In the genomic region with DNA sequence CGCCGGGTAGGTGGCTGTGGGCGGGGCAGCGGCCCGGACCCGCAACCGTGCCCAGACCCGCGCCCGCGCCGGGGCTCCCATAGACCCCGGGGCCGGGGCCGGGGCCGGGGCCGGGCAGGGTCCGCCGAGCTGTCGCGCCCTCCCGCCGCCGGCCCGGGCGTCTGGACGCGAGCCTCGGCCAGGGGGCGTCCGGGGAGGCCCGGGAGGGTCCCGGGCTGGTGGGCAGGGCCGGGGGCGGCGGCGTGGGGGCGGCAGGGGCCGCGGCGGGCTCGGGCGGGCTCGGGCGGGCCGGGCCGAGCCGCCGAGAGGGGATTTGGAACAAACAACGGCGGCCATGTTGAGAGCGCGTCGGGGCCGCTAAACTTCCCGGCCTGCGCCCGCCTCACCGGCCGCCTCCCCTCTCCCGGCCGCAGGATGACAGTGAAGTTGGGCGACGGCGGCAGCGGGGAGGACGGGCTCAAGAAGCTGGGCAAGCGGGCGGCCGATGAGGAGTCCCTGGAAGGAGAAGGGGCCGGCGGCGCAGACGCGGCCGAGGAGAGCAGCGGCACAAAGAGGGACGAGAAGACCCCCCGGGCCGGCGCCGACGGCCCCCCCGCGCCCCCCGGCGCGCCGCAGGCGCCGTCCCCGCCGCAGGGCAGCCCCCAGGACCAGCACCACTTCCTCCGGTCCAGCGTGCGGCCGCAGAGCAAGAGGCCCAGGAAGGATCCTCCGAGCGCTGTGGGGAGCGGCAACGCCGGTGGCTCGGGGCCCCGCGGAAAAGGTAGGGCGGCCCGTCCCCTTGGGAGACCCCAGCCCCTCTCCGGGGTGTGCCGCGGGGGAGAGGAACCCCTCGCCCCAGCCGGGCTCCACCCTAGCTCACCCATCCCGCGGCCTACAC, we compare ENCODE assay signal across 8 cellular contexts. TPM values are rescaled to one million over a fixed set of nuclear protein-coding genes. Genes with fewer than 3 reads are reported as not detected.
DNase-seq lines count a peak whose midpoint lies in the region; ATAC-seq and TF ChIP-seq lines count a peak whose summit lies in the region.

No MANE protein-coding gene starts in this region.

- H3K36me3 ChIP-seq in DOHH2 (ENCODE audit: control insufficient read depth, low read length), result peaks cover 40% of the 10 kb centered on the region
- no peaks in the 10 kb centered on the region for H3K36me3 ChIP-seq in hepatocyte (replicated peaks; ENCODE audit: insufficient read depth, low read depth)
- peaks cover 0 to 18% (median 12%) of the 10 kb centered on the region in 3 donors for H3K36me3 ChIP-seq in skeletal muscle tissue (ENCODE audit: control insufficient read depth in 3 of 3, insufficient read depth in 3 of 3, low read length in 3 of 3)

- H3K4me3 Mint-ChIP-seq in activated naive CD8-positive, alpha-beta T cell treated with anti-CD3 and anti-CD28 coated beads, Interleukin-2, amount 10 ng/mL, durations not matched to agents 7 days and 5 days, result peak overlapping the region; percentile 85

- H3K9me3 ChIP-seq in DOHH2 (ENCODE audit: control insufficient read depth, insufficient read depth, low read length) (no peaks in the 10 kb centered on the region), hepatocyte (ENCODE audit: low read depth) (no peaks in the 10 kb centered on the region), skeletal muscle tissue (ENCODE audit: control insufficient read depth in 3 of 3, low read length in 3 of 3) (no peaks in the 10 kb centered on the region)

- H3K4me3 ChIP-seq in DOHH2 (ENCODE audit: low read length) (peak overlapping the region; percentile 80), hepatocyte (peak overlapping the region; percentile 80), skeletal muscle tissue (ENCODE audit: low read length in 3 of 3) (peak overlapping the region; percentile 61 to 71 (median 70))

- peak overlapping the region; percentile 66 to 82 (median 79) for H3K9ac ChIP-seq in skeletal muscle tissue (ENCODE audit: low read depth in 1 of 3, low read length in 3 of 3)

- peaks cover 12% of the 10 kb centered on the region for H3K36me3 Mint-ChIP-seq in activated naive CD8-positive, alpha-beta T cell treated with anti-CD3 and anti-CD28 coated beads, Interleukin-2, amount 10 ng/mL, durations not matched to agents 7 days and 5 days

- 2% methylated on average over 30 of the region's 114 CpGs for WGBS in hepatocyte (ENCODE audit: low lambda C conversion rate, missing lambda C conversion rate)

- no peaks in the 10 kb centered on the region for H3K9me3 Mint-ChIP-seq in activated naive CD8-positive, alpha-beta T cell treated with anti-CD3 and anti-CD28 coated beads, Interleukin-2, amount 10 ng/mL, durations not matched to agents 7 days and 5 days

- H3K9me2 ChIP-seq in DOHH2 (replicated peaks; ENCODE audit: control insufficient read depth, low read length) (no peaks in the 10 kb centered on the region), hepatocyte (replicated peaks; ENCODE audit: insufficient read depth) (no peaks in the 10 kb centered on the region)

- H4K20me1 ChIP-seq in DOHH2 (ENCODE audit: control insufficient read depth, insufficient read depth, low read depth, low read length), result no peaks in the 10 kb centered on the region
- H4K20me1 ChIP-seq in hepatocyte (ENCODE audit: insufficient read depth, poor library complexity, severe bottlenecking), result peaks cover 20% of the 10 kb centered on the region

- H3K27me3 ChIP-seq in DOHH2 (ENCODE audit: control insufficient read depth, low read length) (no peaks in the 10 kb centered on the region), hepatocyte (no peaks in the 10 kb centered on the region), skeletal muscle tissue (ENCODE audit: control insufficient read depth in 3 of 3, insufficient read depth in 3 of 3, low read length in 3 of 3) (no peaks in the 10 kb centered on the region)

- DNase-seq in LHCN-M2 (ENCODE audit: low read depth) (peak; percentile 29), hepatocyte (ENCODE audit: low spot score) (peak; percentile 75), Ammon's horn (ENCODE audit: low spot score) (no peak)
- peak; percentile 55 for DNase-seq in activated naive CD8-positive, alpha-beta T cell treated with anti-CD3 and anti-CD28 coated beads, Interleukin-2, amount 10 ng/mL, durations not matched to agents 7 days and 5 days

- peaks cover 21% of the 10 kb centered on the region for H3K4me1 Mint-ChIP-seq in activated naive CD8-positive, alpha-beta T cell treated with anti-CD3 and anti-CD28 coated beads, Interleukin-2, amount 10 ng/mL, durations not matched to agents 7 days and 5 days

- H3K27ac Mint-ChIP-seq in activated naive CD8-positive, alpha-beta T cell treated with anti-CD3 and anti-CD28 coated beads, Interleukin-2, amount 10 ng/mL, durations not matched to agents 7 days and 5 days, result peak overlapping the region; percentile 79

- TF ChIP-seq CTCF in DOHH2 (IDR thresholded peaks at IDR 0.05; ENCODE audit: low read depth, low read length, poor library complexity, severe bottlenecking) (no peak), hepatocyte (IDR thresholded peaks at IDR 0.05; ENCODE audit: poor library complexity) (no peak)

- H3K4me1 ChIP-seq in DOHH2 (ENCODE audit: control insufficient read depth, low read length), result peaks cover 31% of the 10 kb centered on the region
- peaks cover 30% of the 10 kb centered on the region for H3K4me1 ChIP-seq in hepatocyte (ENCODE audit: insufficient read depth)
- H3K4me1 ChIP-seq in skeletal muscle tissue (ENCODE audit: control insufficient read depth in 3 of 3, insufficient read depth in 3 of 3, low read length in 3 of 3), result peaks cover 44 to 50% (median 48%) of the 10 kb centered on the region in 3 donors

- H3K79me2 ChIP-seq in DOHH2 (ENCODE audit: control insufficient read depth, low read length) (peaks cover 67% of the 10 kb centered on the region), hepatocyte (peaks cover 62% of the 10 kb centered on the region)

- POLR2A ChIA-PET in activated naive CD8-positive, alpha-beta T cell treated with anti-CD3 and anti-CD28 coated beads, Interleukin-2, amount 10 ng/mL, durations not matched to agents 7 days and 5 days (lab: Charles Lee), result interaction anchor here (0.8 to 1.4 kb wide), 2 partner anchors 36 to 91 kb away, joined by 3 to 8 read pairs; a partner anchor contains a TSS

- peak overlapping the region; percentile 49 for H2AFZ ChIP-seq in hepatocyte

- H3K4me2 ChIP-seq in DOHH2 (ENCODE audit: low read length) (peak overlapping the region; percentile 70), hepatocyte (peak overlapping the region; percentile 98)

- no peak for ATAC-seq in activated naive CD8-positive, alpha-beta T cell treated with anti-CD3 and anti-CD28 coated beads, Interleukin-2, amount 10 ng/mL, durations not matched to agents 7 days and 5 days (ENCODE audit: low read depth)
- ATAC-seq in GM21723 (IDR thresholded peaks at IDR 0.05; ENCODE audit: unreplicated experiment) (no peak), GM18907 (IDR thresholded peaks at IDR 0.05; ENCODE audit: unreplicated experiment) (no peak)

- H3K27me3 Mint-ChIP-seq in activated naive CD8-positive, alpha-beta T cell treated with anti-CD3 and anti-CD28 coated beads, Interleukin-2, amount 10 ng/mL, durations not matched to agents 7 days and 5 days, result no peaks in the 10 kb centered on the region

- peak overlapping the region; percentile 42 for H3K27ac ChIP-seq in DOHH2 (ENCODE audit: low read depth, low read length)
- peak overlapping the region; percentile 59 for H3K27ac ChIP-seq in hepatocyte
- H3K27ac ChIP-seq in skeletal muscle tissue (ENCODE audit: low read depth, low read length), result peak overlapping the region; percentile 16

- peaks cover 11% of the 10 kb centered on the region for H3F3A ChIP-seq in DOHH2 (ENCODE audit: control insufficient read depth, insufficient read depth)

RNA-seq across cellular contexts. Expression of a gene that starts 2.3 kb away (rescaled TPM):
- 6.9 and 7.9 TPM in 2 replicates for total RNA-seq in LHCN-M2 (2014; rRNA removed)
- 4.4 TPM for polyA plus RNA-seq in LHCN-M2 (2012)
- total RNA-seq in activated naive CD8-positive, alpha-beta T cell treated with anti-CD3 and anti-CD28 coated beads, Interleukin-2, amount 10 ng/mL, durations not matched to agents 7 days and 5 days, result 10 to 100 TPM; 25.2 to 27.8 TPM
- total RNA-seq in hepatocyte, result 7.0 and 8.2 TPM in 2 replicates
- 6.7 and 9.9 TPM in 2 replicates for polyA plus RNA-seq in hepatocyte
- total RNA-seq in skeletal muscle tissue, result 5.2 TPM

RNA-seq across cellular contexts. Expression of a gene that starts 2.6 kb away (rescaled TPM):
- total RNA-seq in LHCN-M2 (2014; rRNA removed) (9.9 and 18.3 TPM in 2 replicates), hepatocyte (18.8 and 21.5 TPM in 2 replicates), skeletal muscle tissue (17.2 TPM)
- polyA plus RNA-seq in LHCN-M2 (2012), result 9.5 TPM
- total RNA-seq in activated naive CD8-positive, alpha-beta T cell treated with anti-CD3 and anti-CD28 coated beads, Interleukin-2, amount 10 ng/mL, durations not matched to agents 7 days and 5 days, result 10 to 100 TPM; 11.7 to 12.8 TPM
- 18.5 and 22.9 TPM in 2 replicates for polyA plus RNA-seq in hepatocyte
